In genomic region chr10:133151071-133151470, GRCh38 we compare ENCODE assay signal across 1 cellular context. TPM values are rescaled to one million over a fixed set of nuclear protein-coding genes. Genes with fewer than 3 reads are reported as not detected.
"Had no signal": no experiment of that assay in that cellular context is flagged by ENCODE, and none has a peak within 500 bp of the region (broad histone marks: within the 10 kb centered on the region; RNA-seq: fewer than 3 reads in every experiment).

No MANE protein-coding gene starts in this region.

RNA-seq across cellular contexts. Expression of gene KNDC1, which starts 8.9 kb away (rescaled TPM):
- total RNA-seq: activated CD4-positive, alpha-beta T cell treated with anti-CD3 and anti-CD28 coated beads for 36 hours had no signal
